In the genomic region with DNA sequence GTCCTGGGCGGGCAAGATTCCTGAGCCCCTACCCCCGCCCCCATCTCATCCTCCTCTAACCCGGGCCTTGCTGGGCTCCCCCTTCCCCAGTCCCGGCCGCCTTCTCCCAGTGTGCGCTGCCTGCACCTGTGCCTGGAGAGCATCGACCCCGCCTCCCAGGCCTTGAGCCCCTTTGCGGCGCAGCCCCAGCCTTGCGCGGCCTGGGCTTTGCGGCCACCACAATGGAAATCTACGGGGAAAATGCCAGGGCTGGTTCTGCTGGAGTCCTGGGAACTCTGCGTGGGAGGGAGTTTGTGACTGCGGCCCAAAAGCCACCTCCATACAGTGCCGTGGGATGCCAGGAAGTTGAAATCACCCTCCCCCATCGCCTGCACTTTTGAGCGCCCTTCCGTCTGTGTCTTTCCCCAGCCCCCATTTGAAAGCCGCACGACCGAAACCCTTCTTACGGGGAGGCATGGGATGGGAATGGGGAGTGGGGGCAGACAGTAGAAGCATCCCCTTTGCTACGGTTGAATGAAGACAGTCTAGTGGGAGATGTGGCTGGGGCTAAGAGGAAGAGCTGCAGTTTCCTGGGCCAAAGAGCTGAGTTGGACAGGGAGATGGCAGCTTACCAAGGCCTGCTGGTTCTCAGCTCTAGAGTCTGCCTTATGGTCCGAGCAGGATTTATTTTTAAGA, we compare ENCODE assay signal across 10 cellular contexts. TPM values are rescaled to one million over a fixed set of nuclear protein-coding genes. Genes with fewer than 3 reads are reported as not detected.
DNase-seq lines count a peak whose midpoint lies in the region; ATAC-seq lines count a peak whose summit lies in the region.
"Had no signal": no experiment of that assay in that cellular context is flagged by ENCODE, and none has a peak within 500 bp of the region (broad histone marks: within the 10 kb centered on the region; RNA-seq: fewer than 3 reads in every experiment).

No MANE protein-coding gene starts in this region.

- H3K4me1 ChIP-seq in mesendoderm (ENCODE audit: control insufficient read depth, low read depth, low read length): peaks cover 3% of the 10 kb centered on the region

- ATAC-seq in HG03280 (IDR thresholded peaks at IDR 0.05; ENCODE audit: unreplicated experiment) (no peak), GM21737 (IDR thresholded peaks at IDR 0.05; ENCODE audit: unreplicated experiment) (no peak)

- H3K56ac ChIP-seq in mesendoderm (ENCODE audit: low read length): no peak overlapping the region

- H2BK5ac ChIP-seq in mesendoderm (ENCODE audit: low read length): no peak overlapping the region

- H3K23ac ChIP-seq in mesendoderm (ENCODE audit: low read length): no peak overlapping the region

- DNase-seq in ELF-1 (ENCODE audit: low read depth, low spot score) (peak; percentile 74), NCI-H2029 (lab: John Stamatoyannopoulos, UW) (peak; percentile 59), mesendoderm (no peak), SW 1271 (lab: John Stamatoyannopoulos, UW) (no peak), HPDE6-E6E7 (ENCODE audit: extremely low spot score) (no peak)
- DNase-seq: activated B cell treated with CpG ODN at 0.5 μM for 24 hours, foreskin melanocyte had no signal

- H3K79me1 ChIP-seq in mesendoderm (ENCODE audit: low read length): no peaks in the 10 kb centered on the region

- no peaks in the 10 kb centered on the region for H3K36me3 ChIP-seq in mesendoderm (ENCODE audit: control insufficient read depth, insufficient read depth, low read length)

- peak overlapping the region; percentile 43 for H3K9ac ChIP-seq in mesendoderm (ENCODE audit: low read length)

- no peak overlapping the region for H3K4me3 ChIP-seq in mesendoderm (ENCODE audit: low read length)

- H3K18ac ChIP-seq in mesendoderm (ENCODE audit: low read length): no peak overlapping the region

- peaks cover 4% of the 10 kb centered on the region for H3K27me3 ChIP-seq in mesendoderm (ENCODE audit: insufficient read depth, low read length, poor library complexity)

- H3K4me2 ChIP-seq in mesendoderm (ENCODE audit: low read length): peak overlapping the region; percentile 78

- no peak overlapping the region for H2BK15ac ChIP-seq in mesendoderm (replicated peaks; ENCODE audit: low read depth)

- H3K4ac ChIP-seq in mesendoderm (ENCODE audit: low read depth, low read length): no peak overlapping the region

- H4K8ac ChIP-seq in mesendoderm (ENCODE audit: low read depth, low read length): no peak overlapping the region

- H3K79me2 ChIP-seq in mesendoderm (ENCODE audit: control insufficient read depth, insufficient read depth, low read length): no peaks in the 10 kb centered on the region

- no peak overlapping the region for H2BK120ac ChIP-seq in mesendoderm (ENCODE audit: low read depth, low read length)

- H3K27ac ChIP-seq in cingulate gyrus (ENCODE audit: low read depth, low read length) (peak overlapping the region; percentile 86), mesendoderm (ENCODE audit: low read depth, low read length) (peak overlapping the region; percentile 43)

- no peak overlapping the region for H2AK5ac ChIP-seq in mesendoderm (ENCODE audit: low read length)

- H4K5ac ChIP-seq in mesendoderm (ENCODE audit: low read length): no peak overlapping the region

- WGBS in mesendoderm (ENCODE audit: extremely low coverage, insufficient coverage, low lambda C conversion rate): no CpG with 5 or more reads among the region's 26 CpGs

RNA-seq across cellular contexts. Expression of gene SOX2, which starts 1.0 kb away (rescaled TPM):
- 35.8 TPM for polyA plus RNA-seq in mesendoderm (2013, experiment 1 of 2)
- polyA plus RNA-seq in mesendoderm (2013, experiment 2 of 2): 42.3 TPM

Comparison
In these comparisons a context has a peak if more than half of its experiments do, and no peak if none do; other contexts are left out.
1. DNase-seq: peak in ELF-1 (single experiment) and NCI-H2029 (single experiment); none in mesendoderm (single experiment), SW 1271 (0 of 2) and HPDE6-E6E7 (single experiment).